ENCODE assay signal across 2 cellular contexts in the genomic region with DNA sequence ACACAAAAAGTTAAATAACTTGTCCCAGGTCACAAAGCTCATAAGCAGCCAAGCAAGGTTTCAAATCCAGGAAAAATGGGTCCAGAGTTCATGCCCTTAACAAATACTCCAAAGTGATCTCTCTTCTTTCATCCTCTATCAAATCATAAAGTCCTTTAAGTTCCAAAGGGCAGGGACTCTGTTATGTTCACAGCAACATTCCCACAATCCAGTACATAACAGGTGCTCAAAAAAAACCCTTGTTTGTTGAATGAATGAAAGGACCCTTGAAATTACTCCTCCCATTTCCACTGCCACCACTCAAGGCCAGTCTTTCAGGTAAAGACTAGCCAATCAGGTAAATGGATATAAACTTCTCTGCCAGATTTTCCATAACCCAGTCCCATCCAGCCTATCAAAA.
TF ChIP-seq lines count a peak whose summit lies in the region.

No MANE protein-coding gene starts in this region.

TF ChIP-seq in GM12878, 131 proteins besides CTCF, POLR2A, EP300 and RAD21 (continues in another document):
- TF ChIP-seq KLF5 (IDR thresholded peaks at IDR 0.05; ENCODE audit: partially characterized antibody) (no peak), CHD2 (IDR thresholded peaks at IDR 0.05; ENCODE audit: borderline replicate concordance, low read depth, low read length) (no peak), RELA (IDR thresholded peaks at IDR 0.05; ENCODE audit: borderline replicate concordance, partially characterized antibody) (no peak), STAT1 (conservative IDR thresholded peaks at IDR 0.05) (no peak), NFXL1 (IDR thresholded peaks at IDR 0.05; ENCODE audit: borderline replicate concordance) (no peak), CHD1 (IDR thresholded peaks at IDR 0.05; ENCODE audit: low read depth, low read length) (no peak), PRDM15 (CRISPR knock-in tag; IDR thresholded peaks at IDR 0.05) (no peak), SPI1 (IDR thresholded peaks at IDR 0.05; ENCODE audit: borderline replicate concordance, insufficient read depth, low read depth, low read length) (no peak), NR2F1 (conservative IDR thresholded peaks at IDR 0.05) (no peak)
- TF ChIP-seq, protein P1, sequence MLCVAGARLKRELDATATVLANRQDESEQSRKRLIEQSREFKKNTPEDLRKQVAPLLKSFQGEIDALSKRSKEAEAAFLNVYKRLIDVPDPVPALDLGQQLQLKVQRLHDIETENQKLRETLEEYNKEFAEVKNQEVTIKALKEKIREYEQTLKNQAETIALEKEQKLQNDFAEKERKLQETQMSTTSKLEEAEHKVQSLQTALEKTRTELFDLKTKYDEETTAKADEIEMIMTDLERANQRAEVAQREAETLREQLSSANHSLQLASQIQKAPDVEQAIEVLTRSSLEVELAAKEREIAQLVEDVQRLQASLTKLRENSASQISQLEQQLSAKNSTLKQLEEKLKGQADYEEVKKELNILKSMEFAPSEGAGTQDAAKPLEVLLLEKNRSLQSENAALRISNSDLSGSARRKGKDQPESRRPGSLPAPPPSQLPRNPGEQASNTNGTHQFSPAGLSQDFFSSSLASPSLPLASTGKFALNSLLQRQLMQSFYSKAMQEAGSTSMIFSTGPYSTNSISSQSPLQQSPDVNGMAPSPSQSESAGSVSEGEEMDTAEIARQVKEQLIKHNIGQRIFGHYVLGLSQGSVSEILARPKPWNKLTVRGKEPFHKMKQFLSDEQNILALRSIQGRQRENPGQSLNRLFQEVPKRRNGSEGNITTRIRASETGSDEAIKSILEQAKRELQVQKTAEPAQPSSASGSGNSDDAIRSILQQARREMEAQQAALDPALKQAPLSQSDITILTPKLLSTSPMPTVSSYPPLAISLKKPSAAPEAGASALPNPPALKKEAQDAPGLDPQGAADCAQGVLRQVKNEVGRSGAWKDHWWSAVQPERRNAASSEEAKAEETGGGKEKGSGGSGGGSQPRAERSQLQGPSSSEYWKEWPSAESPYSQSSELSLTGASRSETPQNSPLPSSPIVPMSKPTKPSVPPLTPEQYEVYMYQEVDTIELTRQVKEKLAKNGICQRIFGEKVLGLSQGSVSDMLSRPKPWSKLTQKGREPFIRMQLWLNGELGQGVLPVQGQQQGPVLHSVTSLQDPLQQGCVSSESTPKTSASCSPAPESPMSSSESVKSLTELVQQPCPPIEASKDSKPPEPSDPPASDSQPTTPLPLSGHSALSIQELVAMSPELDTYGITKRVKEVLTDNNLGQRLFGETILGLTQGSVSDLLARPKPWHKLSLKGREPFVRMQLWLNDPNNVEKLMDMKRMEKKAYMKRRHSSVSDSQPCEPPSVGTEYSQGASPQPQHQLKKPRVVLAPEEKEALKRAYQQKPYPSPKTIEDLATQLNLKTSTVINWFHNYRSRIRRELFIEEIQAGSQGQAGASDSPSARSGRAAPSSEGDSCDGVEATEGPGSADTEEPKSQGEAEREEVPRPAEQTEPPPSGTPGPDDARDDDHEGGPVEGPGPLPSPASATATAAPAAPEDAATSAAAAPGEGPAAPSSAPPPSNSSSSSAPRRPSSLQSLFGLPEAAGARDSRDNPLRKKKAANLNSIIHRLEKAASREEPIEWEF (IDR thresholded peaks at IDR 0.05; ENCODE audit: insufficient replicate concordance, low read depth, low read length) = no peak
- TF ChIP-seq, protein P2, sequence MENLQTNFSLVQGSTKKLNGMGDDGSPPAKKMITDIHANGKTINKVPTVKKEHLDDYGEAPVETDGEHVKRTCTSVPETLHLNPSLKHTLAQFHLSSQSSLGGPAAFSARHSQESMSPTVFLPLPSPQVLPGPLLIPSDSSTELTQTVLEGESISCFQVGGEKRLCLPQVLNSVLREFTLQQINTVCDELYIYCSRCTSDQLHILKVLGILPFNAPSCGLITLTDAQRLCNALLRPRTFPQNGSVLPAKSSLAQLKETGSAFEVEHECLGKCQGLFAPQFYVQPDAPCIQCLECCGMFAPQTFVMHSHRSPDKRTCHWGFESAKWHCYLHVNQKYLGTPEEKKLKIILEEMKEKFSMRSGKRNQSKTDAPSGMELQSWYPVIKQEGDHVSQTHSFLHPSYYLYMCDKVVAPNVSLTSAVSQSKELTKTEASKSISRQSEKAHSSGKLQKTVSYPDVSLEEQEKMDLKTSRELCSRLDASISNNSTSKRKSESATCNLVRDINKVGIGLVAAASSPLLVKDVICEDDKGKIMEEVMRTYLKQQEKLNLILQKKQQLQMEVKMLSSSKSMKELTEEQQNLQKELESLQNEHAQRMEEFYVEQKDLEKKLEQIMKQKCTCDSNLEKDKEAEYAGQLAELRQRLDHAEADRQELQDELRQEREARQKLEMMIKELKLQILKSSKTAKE (IDR thresholded peaks at IDR 0.05; ENCODE audit: low read depth, poor library complexity, severe bottlenecking) = no peak

TF ChIP-seq in SK-N-SH, 30 proteins besides CTCF, POLR2A, EP300 and RAD21:
- TF ChIP-seq RCOR1 (IDR thresholded peaks at IDR 0.05; ENCODE audit: low read length) = no peak
- TF ChIP-seq FOXM1 (IDR thresholded peaks at IDR 0.05; ENCODE audit: low read depth) = no peak
- TF ChIP-seq MXI1 (IDR thresholded peaks at IDR 0.05; ENCODE audit: low read depth, low read length) = no peak
- no peak for TF ChIP-seq TEAD4 (IDR thresholded peaks at IDR 0.05; ENCODE audit: borderline replicate concordance, insufficient read depth)
- TF ChIP-seq USF2 (IDR thresholded peaks at IDR 0.05; ENCODE audit: borderline replicate concordance, low read depth, low read length) = no peak
- TF ChIP-seq, protein P3, sequence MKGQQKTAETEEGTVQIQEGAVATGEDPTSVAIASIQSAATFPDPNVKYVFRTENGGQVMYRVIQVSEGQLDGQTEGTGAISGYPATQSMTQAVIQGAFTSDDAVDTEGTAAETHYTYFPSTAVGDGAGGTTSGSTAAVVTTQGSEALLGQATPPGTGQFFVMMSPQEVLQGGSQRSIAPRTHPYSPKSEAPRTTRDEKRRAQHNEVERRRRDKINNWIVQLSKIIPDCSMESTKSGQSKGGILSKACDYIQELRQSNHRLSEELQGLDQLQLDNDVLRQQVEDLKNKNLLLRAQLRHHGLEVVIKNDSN (IDR thresholded peaks at IDR 0.05; ENCODE audit: borderline replicate concordance, low read depth) = no peak
- no peak for TF ChIP-seq TCF12 (IDR thresholded peaks at IDR 0.05)
- TF ChIP-seq SMC3 (IDR thresholded peaks at IDR 0.05; ENCODE audit: low read depth, low read length) = no peak
- no peak for TF ChIP-seq RFX5 (IDR thresholded peaks at IDR 0.05; ENCODE audit: low read length)
- no peak for TF ChIP-seq NFIC (IDR thresholded peaks at IDR 0.05; ENCODE audit: borderline replicate concordance)
- no peak for TF ChIP-seq RXRA (IDR thresholded peaks at IDR 0.05; ENCODE audit: borderline replicate concordance, low read depth)
